In genomic region chr2:143730155-143730949, GRCh38 we compare ENCODE assay signal across 9 cellular contexts.
DNase-seq lines count a peak whose midpoint lies in the region; ATAC-seq, FAIRE-seq and TF ChIP-seq lines count a peak whose summit lies in the region.
"Had no signal": no experiment of that assay in that cellular context is flagged by ENCODE, and none has a peak within 500 bp of the region (broad histone marks: within the 10 kb centered on the region; RNA-seq: fewer than 3 reads in every experiment).

No MANE protein-coding gene starts in this region.

- intact Hi-C loops in naive thymus-derived CD4-positive, alpha-beta T cell (cut with micrococcal nuclease), result no loop called here
- intact Hi-C loops in posterior vena cava (cut with DNase I), result no loop called here

- no peaks in the 10 kb centered on the region for H3K9me3 Mint-ChIP-seq in activated T-cell treated with anti-CD3 and anti-CD28 coated beads, Interleukin-2, amount 50 U/mL, for 24 hours
- H3K9me3 Mint-ChIP-seq in naive thymus-derived CD4-positive, alpha-beta T cell, result no peaks in the 10 kb centered on the region
- H3K9me3 Mint-ChIP-seq in mesothelial cell of epicardium, result no peaks in the 10 kb centered on the region

- H3K36me3 Mint-ChIP-seq in activated T-cell treated with anti-CD3 and anti-CD28 coated beads, Interleukin-2, amount 50 U/mL, for 24 hours (ENCODE audit: low read depth), result peaks cover 34% of the 10 kb centered on the region
- H3K36me3 Mint-ChIP-seq in naive thymus-derived CD4-positive, alpha-beta T cell, result peaks cover 3 to 51% (median 17%) of the 10 kb centered on the region in 5 donors
- no peaks in the 10 kb centered on the region for H3K36me3 Mint-ChIP-seq in mesothelial cell of epicardium

- peak overlapping the region; percentile 87 for H3K27ac Mint-ChIP-seq in activated T-cell treated with anti-CD3 and anti-CD28 coated beads, Interleukin-2, amount 50 U/mL, for 24 hours
- H3K27ac Mint-ChIP-seq in naive thymus-derived CD4-positive, alpha-beta T cell, result peak overlapping the region in 4 of 9 donors; percentile 0 to 47 (median 21)
- H3K27ac Mint-ChIP-seq in mesothelial cell of epicardium, result no peak overlapping the region

- no peak for DNase-seq in activated T-cell treated with anti-CD3 and anti-CD28 coated beads, Interleukin-2, amount 50 U/mL, for 24 hours
- DNase-seq in activated T-cell treated with anti-CD3 and anti-CD28 coated beads for 4 hours (no peak), RCC 7860 (ENCODE audit: low spot score) (peak; percentile 50), COLO668 (lab: John Stamatoyannopoulos, UW; ENCODE audit: unreplicated experiment) (no peak), posterior vena cava (ENCODE audit: low spot score) (no peak), mesothelial cell of epicardium (ENCODE audit: low spot score in 2 of 2, unreplicated experiment in 2 of 2) (no peak)
- DNase-seq in naive thymus-derived CD4-positive, alpha-beta T cell, result no peak

- peaks cover 0 to 12% of the 10 kb centered on the region in 2 donors for H3K4me1 ChIP-seq in naive thymus-derived CD4-positive, alpha-beta T cell (ENCODE audit: control insufficient read depth in 2 of 2, insufficient read depth in 2 of 2, low read length in 2 of 2)

- POLR2A ChIA-PET in naive thymus-derived CD4-positive, alpha-beta T cell (lab: Charles Lee), result no interaction called here

- FAIRE-seq in RCC 7860 (lab: Jason Lieb, UNC), result peak; percentile 41

- H3K4me3 ChIP-seq in naive thymus-derived CD4-positive, alpha-beta T cell (ENCODE audit: low read length), result no peak overlapping the region

- H3K27me3 Mint-ChIP-seq in activated T-cell treated with anti-CD3 and anti-CD28 coated beads, Interleukin-2, amount 50 U/mL, for 24 hours, result no peaks in the 10 kb centered on the region
- no peaks in the 10 kb centered on the region for H3K27me3 Mint-ChIP-seq in naive thymus-derived CD4-positive, alpha-beta T cell
- no peaks in the 10 kb centered on the region for H3K27me3 Mint-ChIP-seq in mesothelial cell of epicardium (ENCODE audit: low read depth)

- no peaks in the 10 kb centered on the region for H3K27me3 ChIP-seq in naive thymus-derived CD4-positive, alpha-beta T cell (ENCODE audit: control insufficient read depth in 2 of 2, insufficient read depth in 2 of 2, low read length in 2 of 2)

- CTCF ChIA-PET in naive thymus-derived CD4-positive, alpha-beta T cell (lab: Charles Lee), result no interaction called here

- peaks cover 64% of the 10 kb centered on the region for H3K4me1 Mint-ChIP-seq in activated T-cell treated with anti-CD3 and anti-CD28 coated beads, Interleukin-2, amount 50 U/mL, for 24 hours (ENCODE audit: low read depth)
- peaks cover 14 to 39% (median 25%) of the 10 kb centered on the region in 7 donors for H3K4me1 Mint-ChIP-seq in naive thymus-derived CD4-positive, alpha-beta T cell
- H3K4me1 Mint-ChIP-seq in mesothelial cell of epicardium, result peaks cover 10% of the 10 kb centered on the region

- H3K9me3 ChIP-seq in naive thymus-derived CD4-positive, alpha-beta T cell (ENCODE audit: control insufficient read depth in 2 of 3, low read length in 3 of 3), result no peaks in the 10 kb centered on the region

- H3K4me3 Mint-ChIP-seq in activated T-cell treated with anti-CD3 and anti-CD28 coated beads, Interleukin-2, amount 50 U/mL, for 24 hours, result peak overlapping the region; percentile 54
- H3K4me3 Mint-ChIP-seq in naive thymus-derived CD4-positive, alpha-beta T cell, result peak overlapping the region in 1 of 10 donors; percentile 10
- H3K4me3 Mint-ChIP-seq in mesothelial cell of epicardium, result no peak overlapping the region

- peaks cover 0 to 14% (median 0%) of the 10 kb centered on the region in 3 experiments for H3K36me3 ChIP-seq in naive thymus-derived CD4-positive, alpha-beta T cell (ENCODE audit: control insufficient read depth in 2 of 3, insufficient read depth in 3 of 3, low read length in 3 of 3)

- TF ChIP-seq CTCF in mesothelial cell of epicardium (IDR thresholded peaks at IDR 0.05; ENCODE audit: unreplicated experiment), result no peak

- ATAC-seq in HG02884 (IDR thresholded peaks at IDR 0.05; ENCODE audit: unreplicated experiment), result peak; percentile 79
- peak; percentile 80 for ATAC-seq in naive thymus-derived CD4-positive, alpha-beta T cell

- H3K27ac ChIP-seq in naive thymus-derived CD4-positive, alpha-beta T cell (ENCODE audit: low read depth, low read length), result no peak overlapping the region
- H3K27ac ChIP-seq: C4-2B had no signal
